In genomic region chr12:68345763-68346162, GRCh38 we compare ENCODE assay signal across 16 cellular contexts. TPM values are rescaled to one million over a fixed set of nuclear protein-coding genes. Genes with fewer than 3 reads are reported as not detected.
DNase-seq lines count a peak whose midpoint lies in the region; ATAC-seq and TF ChIP-seq lines count a peak whose summit lies in the region.
"Had no signal": no experiment of that assay in that cellular context is flagged by ENCODE, and none has a peak within 500 bp of the region (broad histone marks: within the 10 kb centered on the region; RNA-seq: fewer than 3 reads in every experiment).

No MANE protein-coding gene starts in this region.

- H3K4me1 Mint-ChIP-seq in activated CD8-positive, alpha-beta memory T cell treated with anti-CD3 and anti-CD28 coated beads, Interleukin-2, amount 10 ng/mL, durations not matched to agents 7 days and 5 days: peaks cover 15% of the 10 kb centered on the region
- peaks cover 13% of the 10 kb centered on the region for H3K4me1 Mint-ChIP-seq in stimulated activated naive CD8-positive, alpha-beta T cell treated with anti-CD3 and anti-CD28 coated beads, Interleukin-15, Interleukin-2, amounts not matched to agents 100 ng/mL and 50 ng/mL, for 24 hours (ENCODE audit: low read depth)
- H3K4me1 Mint-ChIP-seq in memory B cell: peaks cover 3% of the 10 kb centered on the region

- H3K27me3 ChIP-seq in Loucy (ENCODE audit: insufficient read depth, low read length, poor library complexity, severe bottlenecking): no peaks in the 10 kb centered on the region

- H3K27ac Mint-ChIP-seq in activated CD8-positive, alpha-beta memory T cell treated with anti-CD3 and anti-CD28 coated beads, Interleukin-2, amount 10 ng/mL, durations not matched to agents 7 days and 5 days: peak overlapping the region; percentile 1
- H3K27ac Mint-ChIP-seq in stimulated activated naive CD8-positive, alpha-beta T cell treated with anti-CD3 and anti-CD28 coated beads, Interleukin-15, Interleukin-2, amounts not matched to agents 100 ng/mL and 50 ng/mL, for 24 hours: peak overlapping the region; percentile 4
- H3K27ac Mint-ChIP-seq in memory B cell: peak overlapping the region; percentile 16
- H3K27ac Mint-ChIP-seq: CD4-positive, alpha-beta memory T cell; H9 had no signal

- no peaks in the 10 kb centered on the region for H3K79me2 ChIP-seq in Loucy (ENCODE audit: insufficient read depth, low read length)

- DNase-seq in activated CD8-positive, alpha-beta memory T cell treated with anti-CD3 and anti-CD28 coated beads, Interleukin-2, amount 10 ng/mL, durations not matched to agents 7 days and 5 days: no peak
- no peak for DNase-seq in activated CD8-positive, alpha-beta memory T cell treated with anti-CD3 and anti-CD28 coated beads, Interleukin-2, amount 50 U/mL, for 4 hours
- DNase-seq in stimulated activated naive CD8-positive, alpha-beta T cell treated with anti-CD3 and anti-CD28 coated beads, Interleukin-15, Interleukin-2, amounts not matched to agents 100 U/mL and 50 U/mL, for 24 hours: no peak
- DNase-seq in memory B cell (ENCODE audit: low spot score in 2 of 2) (no peak), HT-29 (ENCODE audit: low spot score) (no peak)
- DNase-seq: BE2C; CD4-positive, alpha-beta memory T cell; DMS 273 treated with DMSO at 0.1 percent for 48 hours; DMS53; DND-41; EL; H9 had no signal

- H3K4me3 ChIP-seq in Loucy (ENCODE audit: low read length, poor library complexity, severe bottlenecking): peak overlapping the region; percentile 16
- H3K4me3 ChIP-seq: GM12878 had no signal

- peaks cover 1% of the 10 kb centered on the region for H3K36me3 Mint-ChIP-seq in activated CD8-positive, alpha-beta memory T cell treated with anti-CD3 and anti-CD28 coated beads, Interleukin-2, amount 10 ng/mL, durations not matched to agents 7 days and 5 days
- H3K36me3 Mint-ChIP-seq in stimulated activated naive CD8-positive, alpha-beta T cell treated with anti-CD3 and anti-CD28 coated beads, Interleukin-15, Interleukin-2, amounts not matched to agents 100 ng/mL and 50 ng/mL, for 24 hours (ENCODE audit: low read depth): no peaks in the 10 kb centered on the region
- no peaks in the 10 kb centered on the region for H3K36me3 Mint-ChIP-seq in memory B cell
- H3K36me3 Mint-ChIP-seq: CD4-positive, alpha-beta memory T cell had no signal

- CTCF ChIA-PET in activated CD8-positive, alpha-beta memory T cell treated with anti-CD3 and anti-CD28 coated beads, Interleukin-2, amount 10 ng/mL, durations not matched to agents 7 days and 5 days (lab: Charles Lee): interaction anchor here (0.9 to 1.6 kb wide), 4 partner anchors 13 to 123 kb away, joined by 3 to 4 read pairs (median 4); partner anchors contain the start of gene MDM1

- H4K20me1 ChIP-seq in Loucy (ENCODE audit: insufficient read depth, low read length, poor library complexity, severe bottlenecking): no peaks in the 10 kb centered on the region

- peak overlapping the region; percentile 57 for H3K4me2 ChIP-seq in Loucy (ENCODE audit: low read depth, low read length, poor library complexity, severe bottlenecking)

- peaks cover 48% of the 10 kb centered on the region for H3K4me1 ChIP-seq in Loucy (ENCODE audit: insufficient read depth, low read length, poor library complexity, severe bottlenecking)
- H3K4me1 ChIP-seq: BE2C had no signal

- no peaks in the 10 kb centered on the region for H3K9me2 ChIP-seq in Loucy (replicated peaks; ENCODE audit: low read depth, low read length)

- H3K9me3 Mint-ChIP-seq in activated CD8-positive, alpha-beta memory T cell treated with anti-CD3 and anti-CD28 coated beads, Interleukin-2, amount 10 ng/mL, durations not matched to agents 7 days and 5 days (ENCODE audit: low read depth): no peaks in the 10 kb centered on the region
- no peaks in the 10 kb centered on the region for H3K9me3 Mint-ChIP-seq in stimulated activated naive CD8-positive, alpha-beta T cell treated with anti-CD3 and anti-CD28 coated beads, Interleukin-15, Interleukin-2, amounts not matched to agents 100 ng/mL and 50 ng/mL, for 24 hours
- no peaks in the 10 kb centered on the region for H3K9me3 Mint-ChIP-seq in memory B cell
- H3K9me3 Mint-ChIP-seq: H9 had no signal

- no peaks in the 10 kb centered on the region for H3K9me3 ChIP-seq in Loucy (ENCODE audit: insufficient read depth, low read depth, low read length)
- H3K9me3 ChIP-seq: BE2C had no signal

- H3K36me3 ChIP-seq in Loucy (ENCODE audit: insufficient read depth, low read length): no peaks in the 10 kb centered on the region
- H3K36me3 ChIP-seq: BE2C had no signal

- TF ChIP-seq CTCF in Loucy (conservative IDR thresholded peaks at IDR 0.05; ENCODE audit: low read length): no peak

- H3K9ac ChIP-seq in Loucy (ENCODE audit: low read depth, low read length, poor library complexity, severe bottlenecking): no peak overlapping the region

- H2AFZ ChIP-seq in Loucy (ENCODE audit: low read length): peak overlapping the region; percentile 34

- 0 out of 2 replicates have a peak, but pooled peaks cover 7% of the 10 kb centered on the region for H3F3A ChIP-seq in Loucy (ENCODE audit: low read depth)

- peak; percentile 36 for ATAC-seq in activated CD8-positive, alpha-beta memory T cell treated with anti-CD3 and anti-CD28 coated beads, Interleukin-2, amount 10 ng/mL, durations not matched to agents 7 days and 5 days
- no peak for ATAC-seq in stimulated activated naive CD8-positive, alpha-beta T cell treated with anti-CD3 and anti-CD28 coated beads, Interleukin-15, Interleukin-2, amounts not matched to agents 100 U/mL and 50 U/mL, for 24 hours
- ATAC-seq in memory B cell (ENCODE audit: low read depth): peak; percentile 49
- ATAC-seq in GM18511 (IDR thresholded peaks at IDR 0.05; ENCODE audit: unreplicated experiment): no peak
- ATAC-seq: GM12878 had no signal

- no peak overlapping the region for H3K4me3 Mint-ChIP-seq in activated CD8-positive, alpha-beta memory T cell treated with anti-CD3 and anti-CD28 coated beads, Interleukin-2, amount 10 ng/mL, durations not matched to agents 7 days and 5 days
- no peak overlapping the region for H3K4me3 Mint-ChIP-seq in stimulated activated naive CD8-positive, alpha-beta T cell treated with anti-CD3 and anti-CD28 coated beads, Interleukin-15, Interleukin-2, amounts not matched to agents 100 ng/mL and 50 ng/mL, for 24 hours
- H3K4me3 Mint-ChIP-seq in memory B cell: no peak overlapping the region
- H3K4me3 Mint-ChIP-seq: CD4-positive, alpha-beta memory T cell; H9 had no signal

- H3K27me3 Mint-ChIP-seq in activated CD8-positive, alpha-beta memory T cell treated with anti-CD3 and anti-CD28 coated beads, Interleukin-2, amount 10 ng/mL, durations not matched to agents 7 days and 5 days: peaks cover 28% of the 10 kb centered on the region
- no peaks in the 10 kb centered on the region for H3K27me3 Mint-ChIP-seq in stimulated activated naive CD8-positive, alpha-beta T cell treated with anti-CD3 and anti-CD28 coated beads, Interleukin-15, Interleukin-2, amounts not matched to agents 100 ng/mL and 50 ng/mL, for 24 hours
- peaks cover 14% of the 10 kb centered on the region for H3K27me3 Mint-ChIP-seq in memory B cell

RNA-seq across cellular contexts. Expression of gene MDM1, which starts 13.6 kb away (rescaled TPM):
- total RNA-seq in activated CD8-positive, alpha-beta memory T cell treated with anti-CD3 and anti-CD28 coated beads, Interleukin-2, amount 10 ng/mL, durations not matched to agents 7 days and 5 days: 10 to 100 TPM; 22.2 to 27.6 TPM
- 2.6 and 3.6 TPM in 2 replicates for total RNA-seq in HT-29 (2014; rRNA removed; shearing (Covaris generic))

Comparison
In these comparisons a context has a peak if more than half of its experiments do, and no peak if none do; other contexts are left out.
1. ATAC-seq: peak in activated CD8-positive, alpha-beta memory T cell treated with anti-CD3 and anti-CD28 coated beads, Interleukin-2, amount 10 ng/mL, durations not matched to agents 7 days and 5 days (single experiment) and memory B cell (single experiment); none in stimulated activated naive CD8-positive, alpha-beta T cell treated with anti-CD3 and anti-CD28 coated beads, Interleukin-15, Interleukin-2, amounts not matched to agents 100 U/mL and 50 U/mL, for 24 hours (single experiment) and GM18511 (single experiment).
2. Peak in every context shown above with its lines, with median percentiles within 50 percentile points of each other: H3K27ac Mint-ChIP-seq.